ENCODE assay signal across 1 cellular context in the genomic region with DNA sequence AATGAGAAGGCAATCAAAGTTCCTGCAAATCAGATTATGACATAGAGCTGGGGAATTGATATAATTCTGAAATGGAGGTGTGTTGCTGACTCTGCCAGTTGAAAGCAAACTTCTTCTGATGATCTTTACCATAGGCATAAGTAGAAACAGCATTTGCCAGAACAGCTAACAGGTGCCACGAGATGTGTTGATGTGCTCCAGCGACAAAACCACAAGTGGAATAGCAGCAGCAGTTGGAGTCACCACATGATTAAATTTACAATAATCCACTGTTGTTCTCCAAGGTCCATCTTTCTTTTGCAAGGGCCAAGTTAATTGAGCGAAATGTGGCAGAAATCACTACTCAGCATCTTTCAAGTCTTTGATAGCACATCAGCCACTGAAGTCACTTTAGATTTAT.
TF ChIP-seq lines count a peak whose summit lies in the region.

No MANE protein-coding gene starts in this region.

TF ChIP-seq in K562, 482 proteins besides CTCF, POLR2A, EP300 and RAD21:
- TF ChIP-seq ZNF124 (CRISPR knock-in tag; IDR thresholded peaks at IDR 0.05) (no peak), ZNF766 (CRISPR knock-in tag; conservative IDR thresholded peaks at IDR 0.05) (no peak), C11orf30 (IDR thresholded peaks at IDR 0.05; ENCODE audit: low read depth) (0 out of 2 replicates have a peak, but pooled peaks have one; percentile 12), MYNN (IDR thresholded peaks at IDR 0.05) (no peak), MYNN (CRISPR knock-in tag; IDR thresholded peaks at IDR 0.05) (no peak), ILK (tag; IDR thresholded peaks at IDR 0.05; ENCODE audit: borderline replicate concordance, low read depth) (no peak), ELF1 (tag; IDR thresholded peaks at IDR 0.05) (no peak)
- TF ChIP-seq, protein P1, sequence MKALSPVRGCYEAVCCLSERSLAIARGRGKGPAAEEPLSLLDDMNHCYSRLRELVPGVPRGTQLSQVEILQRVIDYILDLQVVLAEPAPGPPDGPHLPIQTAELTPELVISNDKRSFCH (CRISPR knock-in tag; IDR thresholded peaks at IDR 0.05) = no peak
- TF ChIP-seq, protein P1 (tag; IDR thresholded peaks at IDR 0.05) = no peak
